ENCODE assay signal across 1 cellular context in the genomic region with DNA sequence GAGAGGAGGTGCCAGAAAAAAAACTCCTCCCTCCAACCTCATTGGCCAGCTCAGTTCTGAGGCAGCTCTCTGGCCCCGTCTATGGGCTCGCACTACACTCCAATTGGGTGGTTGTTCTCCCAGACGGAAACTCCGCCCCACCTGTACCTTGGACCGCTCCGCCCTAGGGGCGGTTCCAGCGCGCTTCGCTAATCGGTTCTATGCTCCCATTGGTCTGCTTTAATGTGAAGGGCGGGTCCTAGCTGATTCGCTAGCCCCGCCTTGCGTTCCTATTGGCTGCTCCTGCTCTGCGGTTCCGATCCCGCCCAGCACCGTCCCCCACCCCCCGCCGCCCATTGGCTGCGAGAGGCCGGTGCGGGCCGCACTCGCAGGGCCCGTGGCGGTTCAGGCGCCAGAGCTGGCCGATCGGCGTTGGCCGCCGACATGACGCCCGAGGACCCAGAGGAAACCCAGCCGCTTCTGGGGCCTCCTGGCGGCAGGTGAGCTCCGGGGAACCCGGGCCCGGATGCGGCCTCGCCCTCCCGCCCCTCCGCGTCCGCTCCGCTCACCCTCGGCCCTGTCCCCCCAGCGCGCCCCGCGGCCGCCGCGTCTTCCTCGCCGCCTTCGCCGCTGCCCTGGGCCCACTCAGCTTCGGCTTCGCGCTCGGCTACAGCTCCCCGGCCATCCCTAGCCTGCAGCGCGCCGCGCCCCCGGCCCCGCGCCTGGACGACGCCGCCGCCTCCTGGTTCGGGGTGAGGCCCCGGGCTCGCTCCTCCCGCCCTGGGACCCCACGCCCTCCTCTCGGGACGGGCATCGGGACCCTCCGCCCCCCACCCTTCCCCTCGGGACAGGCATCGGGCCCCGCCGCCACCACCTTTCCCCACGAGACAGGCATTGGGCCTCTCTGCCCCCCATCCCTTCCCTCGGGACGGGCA.
TF ChIP-seq lines count a peak whose summit lies in the region.

A gene with protein sequence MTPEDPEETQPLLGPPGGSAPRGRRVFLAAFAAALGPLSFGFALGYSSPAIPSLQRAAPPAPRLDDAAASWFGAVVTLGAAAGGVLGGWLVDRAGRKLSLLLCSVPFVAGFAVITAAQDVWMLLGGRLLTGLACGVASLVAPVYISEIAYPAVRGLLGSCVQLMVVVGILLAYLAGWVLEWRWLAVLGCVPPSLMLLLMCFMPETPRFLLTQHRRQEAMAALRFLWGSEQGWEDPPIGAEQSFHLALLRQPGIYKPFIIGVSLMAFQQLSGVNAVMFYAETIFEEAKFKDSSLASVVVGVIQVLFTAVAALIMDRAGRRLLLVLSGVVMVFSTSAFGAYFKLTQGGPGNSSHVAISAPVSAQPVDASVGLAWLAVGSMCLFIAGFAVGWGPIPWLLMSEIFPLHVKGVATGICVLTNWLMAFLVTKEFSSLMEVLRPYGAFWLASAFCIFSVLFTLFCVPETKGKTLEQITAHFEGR (plus strand): TSS at position 362 of the 914 bp plus-strand sequence. CDS start 62 bp downstream, at position 424.

TF ChIP-seq in HepG2, 621 proteins besides CTCF, POLR2A, EP300 and RAD21 (continued from another document and continues in another):
- TF ChIP-seq, protein P1, sequence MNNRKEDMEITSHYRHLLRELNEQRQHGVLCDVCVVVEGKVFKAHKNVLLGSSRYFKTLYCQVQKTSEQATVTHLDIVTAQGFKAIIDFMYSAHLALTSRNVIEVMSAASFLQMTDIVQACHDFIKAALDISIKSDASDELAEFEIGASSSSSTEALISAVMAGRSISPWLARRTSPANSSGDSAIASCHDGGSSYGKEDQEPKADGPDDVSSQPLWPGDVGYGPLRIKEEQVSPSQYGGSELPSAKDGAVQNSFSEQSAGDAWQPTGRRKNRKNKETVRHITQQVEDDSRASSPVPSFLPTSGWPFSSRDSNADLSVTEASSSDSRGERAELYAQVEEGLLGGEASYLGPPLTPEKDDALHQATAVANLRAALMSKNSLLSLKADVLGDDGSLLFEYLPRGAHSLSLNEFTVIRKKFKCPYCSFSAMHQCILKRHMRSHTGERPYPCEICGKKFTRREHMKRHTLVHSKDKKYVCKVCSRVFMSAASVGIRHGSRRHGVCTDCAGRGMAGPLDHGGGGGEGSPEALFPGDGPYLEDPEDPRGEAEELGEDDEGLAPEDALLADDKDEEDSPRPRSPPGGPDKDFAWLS (CRISPR knock-in tag; IDR thresholded peaks at IDR 0.05; ENCODE audit: borderline replicate concordance) = no peak
- TF ChIP-seq, protein P2, sequence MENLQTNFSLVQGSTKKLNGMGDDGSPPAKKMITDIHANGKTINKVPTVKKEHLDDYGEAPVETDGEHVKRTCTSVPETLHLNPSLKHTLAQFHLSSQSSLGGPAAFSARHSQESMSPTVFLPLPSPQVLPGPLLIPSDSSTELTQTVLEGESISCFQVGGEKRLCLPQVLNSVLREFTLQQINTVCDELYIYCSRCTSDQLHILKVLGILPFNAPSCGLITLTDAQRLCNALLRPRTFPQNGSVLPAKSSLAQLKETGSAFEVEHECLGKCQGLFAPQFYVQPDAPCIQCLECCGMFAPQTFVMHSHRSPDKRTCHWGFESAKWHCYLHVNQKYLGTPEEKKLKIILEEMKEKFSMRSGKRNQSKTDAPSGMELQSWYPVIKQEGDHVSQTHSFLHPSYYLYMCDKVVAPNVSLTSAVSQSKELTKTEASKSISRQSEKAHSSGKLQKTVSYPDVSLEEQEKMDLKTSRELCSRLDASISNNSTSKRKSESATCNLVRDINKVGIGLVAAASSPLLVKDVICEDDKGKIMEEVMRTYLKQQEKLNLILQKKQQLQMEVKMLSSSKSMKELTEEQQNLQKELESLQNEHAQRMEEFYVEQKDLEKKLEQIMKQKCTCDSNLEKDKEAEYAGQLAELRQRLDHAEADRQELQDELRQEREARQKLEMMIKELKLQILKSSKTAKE (CRISPR knock-in tag; IDR thresholded peaks at IDR 0.05; ENCODE audit: borderline replicate concordance) = no peak
- TF ChIP-seq IKZF4 (CRISPR knock-in tag; IDR thresholded peaks at IDR 0.05; ENCODE audit: borderline replicate concordance, low read depth, not compliant biosample characterization) = no peak
- no peak for TF ChIP-seq NCOA1 (CRISPR knock-in tag; IDR thresholded peaks at IDR 0.05)
- no peak for TF ChIP-seq ZMYM3 (CRISPR knock-in tag; IDR thresholded peaks at IDR 0.05)
- TF ChIP-seq, protein P3, sequence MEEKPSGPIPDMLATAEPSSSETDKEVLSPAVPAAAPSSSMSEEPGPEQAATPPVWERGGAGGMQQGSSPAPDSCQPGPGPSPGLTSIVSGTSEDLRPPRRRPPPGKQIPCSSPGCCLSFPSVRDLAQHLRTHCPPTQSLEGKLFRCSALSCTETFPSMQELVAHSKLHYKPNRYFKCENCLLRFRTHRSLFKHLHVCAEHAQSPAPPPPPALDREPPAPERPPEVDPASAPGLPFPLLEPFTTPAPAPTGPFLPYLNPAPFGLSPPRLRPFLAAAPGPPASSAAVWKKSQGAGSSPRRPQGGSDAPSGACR (CRISPR knock-in tag; IDR thresholded peaks at IDR 0.05) = no peak
- TF ChIP-seq, protein P4, sequence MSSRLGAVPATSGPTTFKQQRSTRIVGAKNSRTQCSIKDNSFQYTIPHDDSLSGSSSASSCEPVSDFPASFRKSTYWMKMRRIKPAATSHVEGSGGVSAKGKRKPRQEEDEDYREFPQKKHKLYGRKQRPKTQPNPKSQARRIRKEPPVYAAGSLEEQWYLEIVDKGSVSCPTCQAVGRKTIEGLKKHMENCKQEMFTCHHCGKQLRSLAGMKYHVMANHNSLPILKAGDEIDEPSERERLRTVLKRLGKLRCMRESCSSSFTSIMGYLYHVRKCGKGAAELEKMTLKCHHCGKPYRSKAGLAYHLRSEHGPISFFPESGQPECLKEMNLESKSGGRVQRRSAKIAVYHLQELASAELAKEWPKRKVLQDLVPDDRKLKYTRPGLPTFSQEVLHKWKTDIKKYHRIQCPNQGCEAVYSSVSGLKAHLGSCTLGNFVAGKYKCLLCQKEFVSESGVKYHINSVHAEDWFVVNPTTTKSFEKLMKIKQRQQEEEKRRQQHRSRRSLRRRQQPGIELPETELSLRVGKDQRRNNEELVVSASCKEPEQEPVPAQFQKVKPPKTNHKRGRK (CRISPR knock-in tag; IDR thresholded peaks at IDR 0.05) = no peak
- TF ChIP-seq SRY (CRISPR knock-in tag; IDR thresholded peaks at IDR 0.05) = no peak
- peak; percentile 78 for TF ChIP-seq RFXAP (CRISPR knock-in tag; IDR thresholded peaks at IDR 0.05; ENCODE audit: borderline replicate concordance)
- no peak for TF ChIP-seq IRX3 (CRISPR knock-in tag; IDR thresholded peaks at IDR 0.05; ENCODE audit: borderline replicate concordance, low read depth)
- no peak for TF ChIP-seq HDAC2 (CRISPR knock-in tag; IDR thresholded peaks at IDR 0.05)
- no peak for TF ChIP-seq SYNCRIP (IDR thresholded peaks at IDR 0.05; ENCODE audit: insufficient read depth, low read depth, low read length)
- TF ChIP-seq ZFP62 (CRISPR knock-in tag; IDR thresholded peaks at IDR 0.05) = no peak
- TF ChIP-seq, protein P5, sequence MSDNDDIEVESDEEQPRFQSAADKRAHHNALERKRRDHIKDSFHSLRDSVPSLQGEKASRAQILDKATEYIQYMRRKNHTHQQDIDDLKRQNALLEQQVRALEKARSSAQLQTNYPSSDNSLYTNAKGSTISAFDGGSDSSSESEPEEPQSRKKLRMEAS (IDR thresholded peaks at IDR 0.05) = peak; percentile 57
- TF ChIP-seq SALL2 (CRISPR knock-in tag; IDR thresholded peaks at IDR 0.05) = peak; percentile 61; the same call in 1 of the 2 replicates
- no peak for TF ChIP-seq ZNF660 (CRISPR knock-in tag; IDR thresholded peaks at IDR 0.05; ENCODE audit: borderline replicate concordance, low read depth)
- peak; percentile 70; the same call in 1 of the 2 replicates for TF ChIP-seq ZNF234 (CRISPR knock-in tag; conservative IDR thresholded peaks at IDR 0.05)
- no peak for TF ChIP-seq TOE1 (CRISPR knock-in tag; IDR thresholded peaks at IDR 0.05)
- no peak for TF ChIP-seq KDM6A (CRISPR knock-in tag; IDR thresholded peaks at IDR 0.05; ENCODE audit: low read depth)
- TF ChIP-seq, protein P6, sequence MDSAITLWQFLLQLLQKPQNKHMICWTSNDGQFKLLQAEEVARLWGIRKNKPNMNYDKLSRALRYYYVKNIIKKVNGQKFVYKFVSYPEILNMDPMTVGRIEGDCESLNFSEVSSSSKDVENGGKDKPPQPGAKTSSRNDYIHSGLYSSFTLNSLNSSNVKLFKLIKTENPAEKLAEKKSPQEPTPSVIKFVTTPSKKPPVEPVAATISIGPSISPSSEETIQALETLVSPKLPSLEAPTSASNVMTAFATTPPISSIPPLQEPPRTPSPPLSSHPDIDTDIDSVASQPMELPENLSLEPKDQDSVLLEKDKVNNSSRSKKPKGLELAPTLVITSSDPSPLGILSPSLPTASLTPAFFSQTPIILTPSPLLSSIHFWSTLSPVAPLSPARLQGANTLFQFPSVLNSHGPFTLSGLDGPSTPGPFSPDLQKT (CRISPR knock-in tag; IDR thresholded peaks at IDR 0.05; ENCODE audit: borderline replicate concordance) = peak; percentile 35; the same call in 1 of the 2 replicates
- TF ChIP-seq, protein P7, sequence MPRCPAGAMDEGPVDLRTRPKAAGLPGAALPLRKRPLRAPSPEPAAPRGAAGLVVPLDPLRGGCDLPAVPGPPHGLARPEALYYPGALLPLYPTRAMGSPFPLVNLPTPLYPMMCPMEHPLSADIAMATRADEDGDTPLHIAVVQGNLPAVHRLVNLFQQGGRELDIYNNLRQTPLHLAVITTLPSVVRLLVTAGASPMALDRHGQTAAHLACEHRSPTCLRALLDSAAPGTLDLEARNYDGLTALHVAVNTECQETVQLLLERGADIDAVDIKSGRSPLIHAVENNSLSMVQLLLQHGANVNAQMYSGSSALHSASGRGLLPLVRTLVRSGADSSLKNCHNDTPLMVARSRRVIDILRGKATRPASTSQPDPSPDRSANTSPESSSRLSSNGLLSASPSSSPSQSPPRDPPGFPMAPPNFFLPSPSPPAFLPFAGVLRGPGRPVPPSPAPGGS (CRISPR knock-in tag; IDR thresholded peaks at IDR 0.05) = no peak
- TF ChIP-seq, protein P8, sequence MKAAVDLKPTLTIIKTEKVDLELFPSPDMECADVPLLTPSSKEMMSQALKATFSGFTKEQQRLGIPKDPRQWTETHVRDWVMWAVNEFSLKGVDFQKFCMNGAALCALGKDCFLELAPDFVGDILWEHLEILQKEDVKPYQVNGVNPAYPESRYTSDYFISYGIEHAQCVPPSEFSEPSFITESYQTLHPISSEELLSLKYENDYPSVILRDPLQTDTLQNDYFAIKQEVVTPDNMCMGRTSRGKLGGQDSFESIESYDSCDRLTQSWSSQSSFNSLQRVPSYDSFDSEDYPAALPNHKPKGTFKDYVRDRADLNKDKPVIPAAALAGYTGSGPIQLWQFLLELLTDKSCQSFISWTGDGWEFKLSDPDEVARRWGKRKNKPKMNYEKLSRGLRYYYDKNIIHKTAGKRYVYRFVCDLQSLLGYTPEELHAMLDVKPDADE (CRISPR knock-in tag; IDR thresholded peaks at IDR 0.05) = 0 out of 2 replicates have a peak, but pooled peaks have one; percentile 72
- no peak for TF ChIP-seq ZNF775 (CRISPR knock-in tag; IDR thresholded peaks at IDR 0.05; ENCODE audit: borderline replicate concordance)
- no peak for TF ChIP-seq ZNF569 (CRISPR knock-in tag; IDR thresholded peaks at IDR 0.05; ENCODE audit: borderline replicate concordance)
- no peak for TF ChIP-seq MAFK (conservative IDR thresholded peaks at IDR 0.05 in 1 of 2, IDR thresholded peaks at IDR 0.05 in 1 of 2; ENCODE audit: low read length in 2 of 2)
- 0 out of 2 replicates have a peak, but pooled peaks have one; percentile 11 for TF ChIP-seq ZNF317 (CRISPR knock-in tag; IDR thresholded peaks at IDR 0.05)
- TF ChIP-seq, protein P9, sequence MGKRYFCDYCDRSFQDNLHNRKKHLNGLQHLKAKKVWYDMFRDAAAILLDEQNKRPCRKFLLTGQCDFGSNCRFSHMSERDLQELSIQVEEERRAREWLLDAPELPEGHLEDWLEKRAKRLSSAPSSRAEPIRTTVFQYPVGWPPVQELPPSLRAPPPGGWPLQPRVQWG (CRISPR knock-in tag; IDR thresholded peaks at IDR 0.05; ENCODE audit: borderline replicate concordance, low read depth) = no peak
- no peak for TF ChIP-seq ZNF891 (CRISPR knock-in tag; IDR thresholded peaks at IDR 0.05)
- no peak for TF ChIP-seq SRF (IDR thresholded peaks at IDR 0.05; ENCODE audit: low read depth, low read length)
- TF ChIP-seq ZNF615 (CRISPR knock-in tag; IDR thresholded peaks at IDR 0.05; ENCODE audit: borderline replicate concordance) = no peak
- TF ChIP-seq XRCC5 (optimal IDR thresholded peaks at IDR 0.05; ENCODE audit: low read length) = no peak
- TF ChIP-seq SMAD1 (CRISPR knock-in tag; IDR thresholded peaks at IDR 0.05; ENCODE audit: borderline replicate concordance, low read depth) = no peak
- TF ChIP-seq ZBTB7B (CRISPR knock-in tag; IDR thresholded peaks at IDR 0.05) = no peak
- TF ChIP-seq, protein P10, sequence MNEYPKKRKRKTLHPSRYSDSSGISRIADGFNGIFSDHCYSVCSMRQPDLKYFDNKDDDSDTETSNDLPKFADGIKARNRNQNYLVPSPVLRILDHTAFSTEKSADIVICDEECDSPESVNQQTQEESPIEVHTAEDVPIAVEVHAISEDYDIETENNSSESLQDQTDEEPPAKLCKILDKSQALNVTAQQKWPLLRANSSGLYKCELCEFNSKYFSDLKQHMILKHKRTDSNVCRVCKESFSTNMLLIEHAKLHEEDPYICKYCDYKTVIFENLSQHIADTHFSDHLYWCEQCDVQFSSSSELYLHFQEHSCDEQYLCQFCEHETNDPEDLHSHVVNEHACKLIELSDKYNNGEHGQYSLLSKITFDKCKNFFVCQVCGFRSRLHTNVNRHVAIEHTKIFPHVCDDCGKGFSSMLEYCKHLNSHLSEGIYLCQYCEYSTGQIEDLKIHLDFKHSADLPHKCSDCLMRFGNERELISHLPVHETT (CRISPR knock-in tag; conservative IDR thresholded peaks at IDR 0.05) = no peak
- no peak for TF ChIP-seq ZNF251 (CRISPR knock-in tag; IDR thresholded peaks at IDR 0.05)
- TF ChIP-seq ZNF136 (CRISPR knock-in tag; IDR thresholded peaks at IDR 0.05; ENCODE audit: low read depth) = no peak
- no peak for TF ChIP-seq ATM (IDR thresholded peaks at IDR 0.05; ENCODE audit: borderline replicate concordance)
- TF ChIP-seq MEIS1 (CRISPR knock-in tag; IDR thresholded peaks at IDR 0.05; ENCODE audit: borderline replicate concordance) = no peak
- TF ChIP-seq, protein P11, sequence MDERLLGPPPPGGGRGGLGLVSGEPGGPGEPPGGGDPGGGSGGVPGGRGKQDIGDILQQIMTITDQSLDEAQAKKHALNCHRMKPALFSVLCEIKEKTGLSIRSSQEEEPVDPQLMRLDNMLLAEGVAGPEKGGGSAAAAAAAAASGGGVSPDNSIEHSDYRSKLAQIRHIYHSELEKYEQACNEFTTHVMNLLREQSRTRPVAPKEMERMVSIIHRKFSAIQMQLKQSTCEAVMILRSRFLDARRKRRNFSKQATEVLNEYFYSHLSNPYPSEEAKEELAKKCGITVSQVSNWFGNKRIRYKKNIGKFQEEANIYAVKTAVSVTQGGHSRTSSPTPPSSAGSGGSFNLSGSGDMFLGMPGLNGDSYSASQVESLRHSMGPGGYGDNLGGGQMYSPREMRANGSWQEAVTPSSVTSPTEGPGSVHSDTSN (CRISPR knock-in tag; IDR thresholded peaks at IDR 0.05) = no peak
- TF ChIP-seq ZFP41 (CRISPR knock-in tag; IDR thresholded peaks at IDR 0.05; ENCODE audit: borderline replicate concordance) = no peak
- TF ChIP-seq NFIC (IDR thresholded peaks at IDR 0.05; ENCODE audit: low read length) = no peak
